1 cellular context compared by ENCODE assay signal in genomic region chr20:17391108-17391771, GRCh38.
TF ChIP-seq lines count a peak whose summit lies in the region.

No MANE protein-coding gene starts in this region.

TF ChIP-seq in A549, 52 proteins besides CTCF, POLR2A, EP300 and RAD21 (continued from another document):
- TF ChIP-seq HMGXB4 (CRISPR knock-in tag; IDR thresholded peaks at IDR 0.05; ENCODE audit: borderline replicate concordance) (no peak), NFE2L2 (conservative IDR thresholded peaks at IDR 0.05; ENCODE audit: low read length) (peak; percentile 75), MAFK (IDR thresholded peaks at IDR 0.05; ENCODE audit: partially characterized antibody) (peak; percentile 87), ESRRA (IDR thresholded peaks at IDR 0.05; ENCODE audit: borderline replicate concordance, low read length) (no peak), NR3C1 (IDR thresholded peaks at IDR 0.05) (no peak), TFCP2L1 (CRISPR knock-in tag; IDR thresholded peaks at IDR 0.05) (no peak), CHD4 (IDR thresholded peaks at IDR 0.05; ENCODE audit: borderline replicate concordance) (no peak), CEBPB (IDR thresholded peaks at IDR 0.05) (no peak), EHMT2 (IDR thresholded peaks at IDR 0.05; ENCODE audit: low read depth) (no peak), FOXS1 (CRISPR knock-in tag; IDR thresholded peaks at IDR 0.05) (no peak)
